1 cellular context compared by ENCODE assay signal in the genomic region with DNA sequence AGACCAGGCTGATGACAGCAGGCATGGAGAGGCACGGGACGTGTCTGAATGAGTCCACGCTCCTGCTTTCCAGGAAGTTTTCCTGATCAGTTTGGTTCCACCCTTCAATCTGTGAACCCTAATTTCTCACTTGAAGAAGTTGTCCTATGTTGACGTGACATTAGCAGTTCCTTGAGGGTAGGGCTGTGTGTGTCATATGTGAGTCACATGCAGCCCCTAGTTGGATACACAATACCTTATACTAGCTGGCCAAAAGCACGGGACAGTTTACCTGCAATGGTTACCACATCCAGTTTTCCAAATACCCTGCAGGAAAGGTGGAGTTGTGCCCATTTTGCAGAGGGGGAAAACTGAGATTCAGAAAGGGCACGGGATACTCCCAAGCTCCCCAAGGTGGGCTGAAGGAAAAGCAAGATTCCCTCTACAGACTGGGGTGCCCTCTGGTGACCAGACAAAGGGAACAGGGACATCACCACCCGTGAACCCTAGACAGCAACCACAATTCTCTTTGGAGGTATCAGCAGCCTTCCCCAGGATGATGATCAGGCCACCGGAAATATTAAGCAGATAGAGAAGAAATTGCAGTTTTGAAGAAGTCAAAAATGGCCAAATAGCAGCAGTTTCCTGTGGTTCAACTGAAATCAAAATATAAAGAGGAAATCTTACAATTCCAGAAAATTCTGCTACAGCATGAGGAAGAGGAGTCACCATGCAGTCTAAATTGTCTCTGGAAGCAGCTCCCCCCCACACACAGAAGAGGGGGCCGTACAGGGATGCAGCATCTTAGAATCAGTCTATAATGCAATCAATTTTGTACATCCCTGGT.
TF ChIP-seq lines count a peak whose summit lies in the region.

No MANE protein-coding gene starts in this region.

TF ChIP-seq in GM23338, 12 proteins besides CTCF, POLR2A, EP300 and RAD21 (continued from another document):
- TF ChIP-seq, protein P1, sequence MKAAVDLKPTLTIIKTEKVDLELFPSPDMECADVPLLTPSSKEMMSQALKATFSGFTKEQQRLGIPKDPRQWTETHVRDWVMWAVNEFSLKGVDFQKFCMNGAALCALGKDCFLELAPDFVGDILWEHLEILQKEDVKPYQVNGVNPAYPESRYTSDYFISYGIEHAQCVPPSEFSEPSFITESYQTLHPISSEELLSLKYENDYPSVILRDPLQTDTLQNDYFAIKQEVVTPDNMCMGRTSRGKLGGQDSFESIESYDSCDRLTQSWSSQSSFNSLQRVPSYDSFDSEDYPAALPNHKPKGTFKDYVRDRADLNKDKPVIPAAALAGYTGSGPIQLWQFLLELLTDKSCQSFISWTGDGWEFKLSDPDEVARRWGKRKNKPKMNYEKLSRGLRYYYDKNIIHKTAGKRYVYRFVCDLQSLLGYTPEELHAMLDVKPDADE (IDR thresholded peaks at IDR 0.05) = no peak
- TF ChIP-seq ZNF114 (CRISPR knock-in tag; IDR thresholded peaks at IDR 0.05) (no peak), POLR2AphosphoS5 (IDR thresholded peaks at IDR 0.05; ENCODE audit: low read depth) (no peak), ZNF331 (CRISPR knock-in tag; IDR thresholded peaks at IDR 0.05; ENCODE audit: low read depth) (no peak)
- TF ChIP-seq, protein P2, sequence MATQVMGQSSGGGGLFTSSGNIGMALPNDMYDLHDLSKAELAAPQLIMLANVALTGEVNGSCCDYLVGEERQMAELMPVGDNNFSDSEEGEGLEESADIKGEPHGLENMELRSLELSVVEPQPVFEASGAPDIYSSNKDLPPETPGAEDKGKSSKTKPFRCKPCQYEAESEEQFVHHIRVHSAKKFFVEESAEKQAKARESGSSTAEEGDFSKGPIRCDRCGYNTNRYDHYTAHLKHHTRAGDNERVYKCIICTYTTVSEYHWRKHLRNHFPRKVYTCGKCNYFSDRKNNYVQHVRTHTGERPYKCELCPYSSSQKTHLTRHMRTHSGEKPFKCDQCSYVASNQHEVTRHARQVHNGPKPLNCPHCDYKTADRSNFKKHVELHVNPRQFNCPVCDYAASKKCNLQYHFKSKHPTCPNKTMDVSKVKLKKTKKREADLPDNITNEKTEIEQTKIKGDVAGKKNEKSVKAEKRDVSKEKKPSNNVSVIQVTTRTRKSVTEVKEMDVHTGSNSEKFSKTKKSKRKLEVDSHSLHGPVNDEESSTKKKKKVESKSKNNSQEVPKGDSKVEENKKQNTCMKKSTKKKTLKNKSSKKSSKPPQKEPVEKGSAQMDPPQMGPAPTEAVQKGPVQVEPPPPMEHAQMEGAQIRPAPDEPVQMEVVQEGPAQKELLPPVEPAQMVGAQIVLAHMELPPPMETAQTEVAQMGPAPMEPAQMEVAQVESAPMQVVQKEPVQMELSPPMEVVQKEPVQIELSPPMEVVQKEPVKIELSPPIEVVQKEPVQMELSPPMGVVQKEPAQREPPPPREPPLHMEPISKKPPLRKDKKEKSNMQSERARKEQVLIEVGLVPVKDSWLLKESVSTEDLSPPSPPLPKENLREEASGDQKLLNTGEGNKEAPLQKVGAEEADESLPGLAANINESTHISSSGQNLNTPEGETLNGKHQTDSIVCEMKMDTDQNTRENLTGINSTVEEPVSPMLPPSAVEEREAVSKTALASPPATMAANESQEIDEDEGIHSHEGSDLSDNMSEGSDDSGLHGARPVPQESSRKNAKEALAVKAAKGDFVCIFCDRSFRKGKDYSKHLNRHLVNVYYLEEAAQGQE (IDR thresholded peaks at IDR 0.05; ENCODE audit: unreplicated experiment) = no peak
